15 cellular contexts compared by ENCODE assay signal in genomic region chr20:9515761-9516657, GRCh38. TPM values are rescaled to one million over a fixed set of nuclear protein-coding genes. Genes with fewer than 3 reads are reported as not detected.
DNase-seq lines count a peak whose midpoint lies in the region; ATAC-seq, FAIRE-seq and TF ChIP-seq lines count a peak whose summit lies in the region.
"Had no signal": no experiment of that assay in that cellular context is flagged by ENCODE, and none has a peak within 500 bp of the region (broad histone marks: within the 10 kb centered on the region; RNA-seq: fewer than 3 reads in every experiment).

No MANE protein-coding gene starts in this region.

- no peaks in the 10 kb centered on the region for H3K9me3 Mint-ChIP-seq in effector memory CD8-positive, alpha-beta T cell
- no peaks in the 10 kb centered on the region for H3K9me3 Mint-ChIP-seq in T-helper 2 cell treated with Interferon-gamma antibody and Interleukin-4, amounts not matched to agents 5 μg/mL and 100 μg/mL, for 36 hours
- H3K9me3 Mint-ChIP-seq: activated T-cell treated with anti-CD3 and anti-CD28 coated beads, Interleukin-2, amount 50 U/mL, for 24 hours; stimulated activated naive CD8-positive, alpha-beta T cell treated with anti-CD3 and anti-CD28 coated beads, Interleukin-15, amount 100 ng/mL, for 72 hours had no signal

- H3K9me2 ChIP-seq in MM.1S (replicated peaks; ENCODE audit: insufficient read depth, low read length): no peaks in the 10 kb centered on the region

- no peaks in the 10 kb centered on the region for H3K36me3 Mint-ChIP-seq in effector memory CD8-positive, alpha-beta T cell (ENCODE audit: insufficient read depth)
- H3K36me3 Mint-ChIP-seq in T-helper 2 cell treated with Interferon-gamma antibody and Interleukin-4, amounts not matched to agents 5 μg/mL and 100 μg/mL, for 36 hours (ENCODE audit: low read depth): no peaks in the 10 kb centered on the region

- H4K20me1 ChIP-seq in MM.1S (ENCODE audit: insufficient read depth, low read length) (no peaks in the 10 kb centered on the region), endothelial cell of umbilical vein (replicated peaks; ENCODE audit: control insufficient read depth, extremely low read depth, insufficient read depth, low read length) (no peaks in the 10 kb centered on the region), osteoblast (ENCODE audit: insufficient read depth, low read length) (no peaks in the 10 kb centered on the region)

- TF ChIP-seq CTCF in MM.1S (IDR thresholded peaks at IDR 0.05; ENCODE audit: low read length): no peak
- no peak for TF ChIP-seq CTCF in endothelial cell of umbilical vein (IDR thresholded peaks at IDR 0.05; ENCODE audit: extremely low read depth in 1 of 2, insufficient read depth in 1 of 2, low read depth in 1 of 2, low read length in 2 of 2)
- no peak for TF ChIP-seq CTCF in osteoblast (IDR thresholded peaks at IDR 0.05; ENCODE audit: extremely low read depth, low read depth, low read length)

- POLR2A ChIA-PET in endothelial cell of umbilical vein (lab: Charles Lee): no interaction called here

- no peak for TF ChIP-seq POLR2A in endothelial cell of umbilical vein (IDR thresholded peaks at IDR 0.05; ENCODE audit: low read depth, low read length)

- ATAC-seq in GM21528 (IDR thresholded peaks at IDR 0.05; ENCODE audit: low FRiP score, unreplicated experiment): no peak
- no peak for ATAC-seq in effector memory CD8-positive, alpha-beta T cell (replicated peaks)
- ATAC-seq: stimulated activated naive CD8-positive, alpha-beta T cell treated with anti-CD3 and anti-CD28 coated beads, Interleukin-15, amount 100 ng/mL, for 72 hours had no signal

- no peak overlapping the region for H3K27ac Mint-ChIP-seq in effector memory CD8-positive, alpha-beta T cell
- H3K27ac Mint-ChIP-seq in T-helper 2 cell treated with Interferon-gamma antibody and Interleukin-4, amounts not matched to agents 5 μg/mL and 100 μg/mL, for 36 hours: no peak overlapping the region
- H3K27ac Mint-ChIP-seq: activated T-cell treated with anti-CD3 and anti-CD28 coated beads, Interleukin-2, amount 50 U/mL, for 24 hours; stimulated activated naive CD8-positive, alpha-beta T cell treated with anti-CD3 and anti-CD28 coated beads, Interleukin-15, amount 100 ng/mL, for 72 hours had no signal

- no peaks in the 10 kb centered on the region for H3K9me1 ChIP-seq in endothelial cell of umbilical vein (replicated peaks; ENCODE audit: control insufficient read depth, extremely low read depth, insufficient read depth, low read length)

- H3K4me1 Mint-ChIP-seq in effector memory CD8-positive, alpha-beta T cell (ENCODE audit: low read depth in 2 of 2): no peaks in the 10 kb centered on the region
- H3K4me1 Mint-ChIP-seq in T-helper 2 cell treated with Interferon-gamma antibody and Interleukin-4, amounts not matched to agents 5 μg/mL and 100 μg/mL, for 36 hours (ENCODE audit: low read depth): peaks cover 2% of the 10 kb centered on the region
- H3K4me1 Mint-ChIP-seq: stimulated activated naive CD8-positive, alpha-beta T cell treated with anti-CD3 and anti-CD28 coated beads, Interleukin-15, amount 100 ng/mL, for 72 hours had no signal

- H3K4me3 Mint-ChIP-seq in effector memory CD8-positive, alpha-beta T cell: no peak overlapping the region
- no peak overlapping the region for H3K4me3 Mint-ChIP-seq in T-helper 2 cell treated with Interferon-gamma antibody and Interleukin-4, amounts not matched to agents 5 μg/mL and 100 μg/mL, for 36 hours
- H3K4me3 Mint-ChIP-seq: activated T-cell treated with anti-CD3 and anti-CD28 coated beads, Interleukin-2, amount 50 U/mL, for 24 hours; stimulated activated naive CD8-positive, alpha-beta T cell treated with anti-CD3 and anti-CD28 coated beads, Interleukin-15, amount 100 ng/mL, for 72 hours had no signal

- H2AFZ ChIP-seq in MM.1S (ENCODE audit: low read length) (no peak overlapping the region), endothelial cell of umbilical vein (ENCODE audit: low read depth, low read length) (no peak overlapping the region), osteoblast (ENCODE audit: low read length) (no peak overlapping the region)

- H3K4me2 ChIP-seq in MM.1S (ENCODE audit: low read depth, low read length) (peak overlapping the region; percentile 80), endothelial cell of umbilical vein (ENCODE audit: insufficient read depth, low read length) (peak overlapping the region; percentile 43), osteoblast (ENCODE audit: insufficient read depth, low read length) (peak overlapping the region; percentile 11)

- dilution Hi-C loops in endothelial cell of umbilical vein (cut with MboI; ENCODE audit: extremely low pct_ligation_motif_present, low sequenced_read_pairs): no loop called here

- peaks cover 51% of the 10 kb centered on the region for H3F3A ChIP-seq in MM.1S (ENCODE audit: insufficient read depth, low read length)

- no TSS peak for BruUV-seq in endothelial cell of umbilical vein (replicated peaks; lab: Mats Ljungman, UMichigan)

- H3K4me1 ChIP-seq in MM.1S (ENCODE audit: low read length) (peaks cover 18% of the 10 kb centered on the region; the same call in 1 of the 2 replicates), endothelial cell of umbilical vein (ENCODE audit: control insufficient read depth, extremely low read depth, insufficient read depth, low read length) (peaks cover 5% of the 10 kb centered on the region), osteoblast (ENCODE audit: insufficient read depth, low read length) (peaks cover 6% of the 10 kb centered on the region)
- H3K4me1 ChIP-seq: pancreas had no signal

- H3K27me3 ChIP-seq in MM.1S (replicated peaks; ENCODE audit: insufficient read depth, low read length): no peaks in the 10 kb centered on the region
- H3K27me3 ChIP-seq in endothelial cell of umbilical vein (ENCODE audit: control insufficient read depth in 2 of 2, insufficient read depth in 2 of 2, low read length in 2 of 2): peaks cover 55 to 88% of the 10 kb centered on the region in 2 experiments
- peaks cover 73% of the 10 kb centered on the region for H3K27me3 ChIP-seq in osteoblast (ENCODE audit: insufficient read depth, low read length)

- H3K9me3 ChIP-seq in MM.1S (replicated peaks; ENCODE audit: insufficient read depth, low read length): no peaks in the 10 kb centered on the region
- no peaks in the 10 kb centered on the region for H3K9me3 ChIP-seq in endothelial cell of umbilical vein (replicated peaks; ENCODE audit: control insufficient read depth, insufficient read depth, low read length)
- H3K9me3 ChIP-seq in osteoblast (ENCODE audit: low read depth, low read length): no peaks in the 10 kb centered on the region
- H3K9me3 ChIP-seq: pancreas had no signal

- H3K79me2 ChIP-seq in MM.1S (ENCODE audit: low read length) (peaks cover 94% of the 10 kb centered on the region), endothelial cell of umbilical vein (ENCODE audit: control insufficient read depth, insufficient read depth, low read length) (no peaks in the 10 kb centered on the region), osteoblast (ENCODE audit: insufficient read depth, low read length) (no peaks in the 10 kb centered on the region)

- FAIRE-seq in endothelial cell of umbilical vein (lab: Jason Lieb, UNC): peak; percentile 31
- FAIRE-seq: pancreas had no signal

- H3K27me3 Mint-ChIP-seq in effector memory CD8-positive, alpha-beta T cell: peaks cover 21 to 56% of the 10 kb centered on the region in 2 donors
- peaks cover 64% of the 10 kb centered on the region for H3K27me3 Mint-ChIP-seq in T-helper 2 cell treated with Interferon-gamma antibody and Interleukin-4, amounts not matched to agents 5 μg/mL and 100 μg/mL, for 36 hours (ENCODE audit: low read depth)

- H3K36me3 ChIP-seq in MM.1S (replicated peaks; ENCODE audit: insufficient read depth, low read length) (0 out of 2 replicates have a peak, but pooled peaks cover 14% of the 10 kb centered on the region), endothelial cell of umbilical vein (ENCODE audit: control insufficient read depth in 2 of 2, extremely low read depth in 1 of 2, insufficient read depth in 2 of 2, low read length in 2 of 2) (no peaks in the 10 kb centered on the region), osteoblast (ENCODE audit: insufficient read depth, low read length) (no peaks in the 10 kb centered on the region)
- H3K36me3 ChIP-seq: pancreas had no signal

- CTCF ChIA-PET in endothelial cell of umbilical vein (lab: Charles Lee): interaction anchor here (2.4 kb wide), 1 partner anchor 12 kb away, joined by 8 read pairs; no protein-coding TSS in a partner anchor

- intact Hi-C loops in endothelial cell of umbilical vein (cut with micrococcal nuclease): no loop called here

- peak; percentile 49 for DNase-seq in EH (ENCODE audit: low read depth)
- peak; percentile 42 for DNase-seq in MM.1S
- peak; percentile 6 for DNase-seq in endothelial cell of umbilical vein (ENCODE audit: low read depth, low spot score)
- DNase-seq in osteoblast (ENCODE audit: insufficient read length, low spot score, missing footprints): peak; percentile 78
- DNase-seq in NCI-H1048 (lab: John Stamatoyannopoulos, UW): no peak
- no peak for DNase-seq in effector memory CD8-positive, alpha-beta T cell
- no peak for DNase-seq in T-helper 2 cell treated with Interferon-gamma antibody and Interleukin-4, amounts not matched to agents 5 μg/mL and 100 μg/mL, for 36 hours (ENCODE audit: low spot score)
- DNase-seq: activated T-cell treated with anti-CD3 and anti-CD28 coated beads, Interleukin-2, amount 50 U/mL, for 24 hours; erythroblast; GDM1; Karpas-422; SHP77 treated with DMSO at 0.1 percent for 48 hours; stimulated activated naive CD8-positive, alpha-beta T cell treated with anti-CD3 and anti-CD28 coated beads, Interleukin-15, amount 100 ng/mL, for 72 hours had no signal

- H3K9ac ChIP-seq in MM.1S (ENCODE audit: low read length) (peak overlapping the region; percentile 94), endothelial cell of umbilical vein (replicated peaks; ENCODE audit: extremely low read depth, insufficient read depth, low read length) (no peak overlapping the region)

- H3K27ac ChIP-seq in MM.1S (ENCODE audit: low read length) (peak overlapping the region; percentile 83), endothelial cell of umbilical vein (ENCODE audit: insufficient read depth, low read depth, low read length) (no peak overlapping the region), osteoblast (ENCODE audit: low read depth, low read length) (no peak overlapping the region)
- H3K27ac ChIP-seq: pancreas had no signal

- H3K4me3 ChIP-seq in MM.1S (ENCODE audit: low read length) (peak overlapping the region; percentile 90), endothelial cell of umbilical vein (replicated peaks in 1 of 3; ENCODE audit: insufficient read depth in 1 of 3, low read depth in 1 of 3, low read length in 3 of 3) (no peak overlapping the region), osteoblast (ENCODE audit: insufficient read depth, low read length) (no peak overlapping the region)

RNA-seq across cellular contexts. Expression of gene LAMP5, which starts 1.6 kb away (rescaled TPM):
- not detected in 2 replicates for total RNA-seq in endothelial cell of umbilical vein
- 0.10 TPM in 1 of 2 replicates, not detected in the other for polyA plus RNA-seq in endothelial cell of umbilical vein
- 0.09 and 0.10 TPM in 2 replicates for polyA plus RNA-seq in endothelial cell of umbilical vein (2011; cell fraction: cytosol; rRNA removed)
- not detected in 2 replicates for polyA plus RNA-seq in endothelial cell of umbilical vein (2011; cell fraction: nucleus; rRNA removed)
- not detected in 2 replicates for polyA plus RNA-seq in endothelial cell of umbilical vein (2012)
- polyA minus RNA-seq in endothelial cell of umbilical vein: not detected in 2 replicates
- not detected for polyA minus RNA-seq in endothelial cell of umbilical vein (2011; cell fraction: cytosol; rRNA and poly(A)+ RNA removed)
- polyA minus RNA-seq in endothelial cell of umbilical vein (2011; cell fraction: nucleus; rRNA and poly(A)+ RNA removed): not detected in 2 replicates
- total RNA-seq in osteoblast: under 0.01 and 0.29 TPM in 2 replicates

Comparison
In these comparisons a context has a peak if more than half of its experiments do, and no peak if none do; other contexts are left out.
1. DNase-seq: peak in EH (single experiment), MM.1S (single experiment), endothelial cell of umbilical vein (single experiment) and osteoblast (single experiment); none in NCI-H1048 (single experiment), effector memory CD8-positive, alpha-beta T cell (0 of 3) and T-helper 2 cell treated with Interferon-gamma antibody and Interleukin-4, amounts not matched to agents 5 μg/mL and 100 μg/mL, for 36 hours (single experiment).
2. H3K4me2 ChIP-seq: peak in every context shown above with its lines; median percentile 80 in MM.1S; 43 in endothelial cell of umbilical vein; 11 in osteoblast.